Comparison of ENCODE assay signal across 21 cellular contexts in genomic region chr18:13635046-13635445, GRCh38.
"Had no signal": no experiment of that assay in that cellular context is flagged by ENCODE, and none has a peak within 500 bp of the region (broad histone marks: within the 10 kb centered on the region; RNA-seq: fewer than 3 reads in every experiment).

No MANE protein-coding gene starts in this region.

- ATAC-seq: activated CD8-positive, alpha-beta T cell treated with anti-CD3 and anti-CD28 coated beads, Interleukin-2, amount 10 ng/mL, durations not matched to agents 7 days and 5 days; effector memory CD8-positive, alpha-beta T cell; left lung; mucosa of descending colon; stimulated activated effector memory CD8-positive, alpha-beta T cell treated with anti-CD3 and anti-CD28 coated beads, Interleukin-12 subunit alpha, Interleukin-12 subunit beta, amount 100 ng/mL, for 72 hours had no signal

- H3K27ac ChIP-seq: ascending aorta, esophagus squamous epithelium, left lung, prostate gland, sigmoid colon, stomach, vagina had no signal

- H3K9me3 ChIP-seq: ascending aorta, esophagus squamous epithelium, left lung, mucosa of descending colon, prostate gland, sigmoid colon, vagina had no signal

- DNase-seq: activated CD4-positive, alpha-beta T cell treated with anti-CD3 and anti-CD28 coated beads, Interleukin-2, amount 10 ng/mL, durations not matched to agents 24 days and 14 days; activated CD8-positive, alpha-beta memory T cell treated with anti-CD3 and anti-CD28 coated beads, Interleukin-2, amount 50 U/mL, for 4 hours; activated CD8-positive, alpha-beta T cell treated with anti-CD3 and anti-CD28 coated beads, Interleukin-2, amount 10 ng/mL, durations not matched to agents 7 days and 5 days; activated effector memory CD4-positive, alpha-beta T cell treated with anti-CD3 and anti-CD28 coated beads, Interleukin-2, amount 50 U/mL, for 16 hours; activated naive CD4-positive, alpha-beta T cell treated with anti-CD3 and anti-CD28 coated beads, Interleukin-2, amount 50 U/mL, for 16 hours; dermis blood vessel endothelial cell; effector memory CD8-positive, alpha-beta T cell; esophagus squamous epithelium; islet precursor cell; left lung; mucosa of descending colon; naive B cell; sigmoid colon; stimulated activated CD4-positive, alpha-beta T cell treated with anti-CD3 and anti-CD28 coated beads, Interleukin-4, amount 100 ng/mL, for 24 hours; stomach; T-helper 1 cell; T1000 had no signal

- H3K27me3 ChIP-seq: ascending aorta, esophagus squamous epithelium, left lung, sigmoid colon, stomach, vagina had no signal

- H3K4me3 ChIP-seq: ascending aorta, esophagus squamous epithelium, left lung, mucosa of descending colon, prostate gland, sigmoid colon, stomach, vagina had no signal

- H3K4me1 ChIP-seq: ascending aorta, prostate gland, vagina had no signal

- H3K36me3 ChIP-seq: esophagus squamous epithelium, left lung, prostate gland, sigmoid colon, stomach, vagina had no signal
